ENCODE assay signal across 34 cellular contexts in genomic region chr18:44635546-44635945, GRCh38.
"Had no signal": no experiment of that assay in that cellular context is flagged by ENCODE, and none has a peak within 500 bp of the region (broad histone marks: within the 10 kb centered on the region; RNA-seq: fewer than 3 reads in every experiment).

No MANE protein-coding gene starts in this region.

- H3K27ac Mint-ChIP-seq: activated B cell treated with CpG ODN at 0.5 μM for 24 hours; activated CD8-positive, alpha-beta T cell treated with anti-CD3 and anti-CD28 coated beads for 36 hours; activated naive CD4-positive, alpha-beta T cell treated with anti-CD3 and anti-CD28 coated beads, Interleukin-2, amount 50 U/mL, for 24 hours; activated naive CD8-positive, alpha-beta T cell treated with anti-CD3 and anti-CD28 coated beads, Interleukin-2, amount 10 ng/mL, durations not matched to agents 7 days and 5 days; activated T-helper 2 cell treated with anti-CD3 and anti-CD28 coated beads, Interferon-gamma antibody, Interleukin-2, Interleukin-4, amounts not matched to agents 10 μg/mL and 5 μg/mL and 100 μg/mL, durations not matched to agents 14 hours and 24 hours and 36 hours had no signal

- H3K4me1 ChIP-seq: adrenal gland, body of pancreas, breast epithelium had no signal

- H3K36me3 ChIP-seq: adrenal gland, breast epithelium had no signal

- H3K27me3 Mint-ChIP-seq: activated B cell treated with CpG ODN at 0.5 μM for 24 hours had no signal

- H3K4me3 ChIP-seq: adrenal gland, body of pancreas, breast epithelium, PC-9 had no signal

- FAIRE-seq: astrocyte, RCC 7860 had no signal

- H3K27me3 ChIP-seq: adrenal gland, body of pancreas, breast epithelium had no signal

- H3K4me1 Mint-ChIP-seq: activated naive CD4-positive, alpha-beta T cell treated with anti-CD3 and anti-CD28 coated beads, Interleukin-2, amount 50 U/mL, for 24 hours; activated naive CD8-positive, alpha-beta T cell treated with anti-CD3 and anti-CD28 coated beads, Interleukin-2, amount 10 ng/mL, durations not matched to agents 7 days and 5 days had no signal

- H3K4me3 Mint-ChIP-seq: activated B cell treated with CpG ODN at 0.5 μM for 24 hours; activated CD8-positive, alpha-beta T cell treated with anti-CD3 and anti-CD28 coated beads for 36 hours; activated naive CD4-positive, alpha-beta T cell treated with anti-CD3 and anti-CD28 coated beads, Interleukin-2, amount 50 U/mL, for 24 hours; activated naive CD8-positive, alpha-beta T cell treated with anti-CD3 and anti-CD28 coated beads, Interleukin-2, amount 10 ng/mL, durations not matched to agents 7 days and 5 days had no signal

- H3K9me3 Mint-ChIP-seq: activated B cell treated with CpG ODN at 0.5 μM for 24 hours; activated CD8-positive, alpha-beta T cell treated with anti-CD3 and anti-CD28 coated beads for 36 hours; activated naive CD4-positive, alpha-beta T cell treated with anti-CD3 and anti-CD28 coated beads, Interleukin-2, amount 50 U/mL, for 24 hours; activated naive CD8-positive, alpha-beta T cell treated with anti-CD3 and anti-CD28 coated beads, Interleukin-2, amount 10 ng/mL, durations not matched to agents 7 days and 5 days had no signal

- H3K4me2 ChIP-seq: PC-9 had no signal

- H3K27ac ChIP-seq: adrenal gland, body of pancreas, breast epithelium, RWPE1, VCaP had no signal

- H3K36me3 Mint-ChIP-seq: activated naive CD4-positive, alpha-beta T cell treated with anti-CD3 and anti-CD28 coated beads, Interleukin-2, amount 50 U/mL, for 24 hours; activated naive CD8-positive, alpha-beta T cell treated with anti-CD3 and anti-CD28 coated beads, Interleukin-2, amount 10 ng/mL, durations not matched to agents 7 days and 5 days had no signal

- DNase-seq: activated B cell treated with CpG ODN at 0.5 μM for 24 hours; activated CD4-positive, alpha-beta T cell treated with anti-CD3 and anti-CD28 coated beads for 4 hours; activated CD4-positive, CD25-positive, alpha-beta regulatory T cell treated with anti-CD3 and anti-CD28 coated beads, Interleukin-2, amount 50 U/mL, for 72 hours; activated CD8-positive, alpha-beta T cell treated with anti-CD3 and anti-CD28 coated beads for 36 hours; activated gamma-delta T cell; activated naive CD4-positive, alpha-beta T cell treated with Interleukin-2 at 50 U/mL for 16 hours; activated naive CD8-positive, alpha-beta T cell treated with anti-CD3 and anti-CD28 coated beads, Interleukin-2, amount 10 ng/mL, durations not matched to agents 7 days and 5 days; activated T-cell treated with anti-CD3 and anti-CD28 coated beads, Interleukin-2, amount 50 U/mL, for 1 hour; adrenal gland; body of pancreas; NCI-H1092 treated with DMSO at 0.1 percent for 48 hours; NCI-H1417; NCI-H146; NCI-H187; NCI-H2029 treated with DMSO at 0.1 percent for 48 hours; NCI-H2107; NCI-H2171; NCI-H510A; NCI-H526; NCI-H748 treated with DMSO at 0.1 percent for 48 hours; NK-92 treated with Interleukin-12 subunit alpha and Interleukin-12 subunit beta, amount 100 ng/mL, for 24 hours; PC-9; SIG-M5; SW 1271; T-helper 1 cell; T-helper 2 cell; T-helper 9 cell had no signal

- H3K9me3 ChIP-seq: adrenal gland, body of pancreas, breast epithelium had no signal
